In the genomic region with DNA sequence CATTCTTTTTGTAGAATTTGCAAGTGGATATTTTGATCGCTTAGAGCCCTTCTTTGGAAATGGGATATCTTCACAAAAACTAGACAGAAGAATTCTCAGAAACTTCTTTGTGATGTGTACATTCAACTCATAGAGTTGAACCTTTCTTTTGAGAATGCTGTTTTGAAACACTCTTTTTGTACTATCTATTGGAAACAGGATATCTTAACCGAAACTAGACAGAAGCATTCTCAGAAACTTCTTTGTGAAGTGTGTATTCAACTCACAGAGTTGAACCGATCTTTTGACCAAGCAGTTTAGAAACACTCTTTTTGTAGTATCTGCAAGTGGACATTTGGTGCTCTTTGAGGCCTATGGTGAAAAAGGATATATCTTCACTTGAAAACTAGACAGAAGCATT, we compare ENCODE assay signal across 7 cellular contexts.
DNase-seq lines count a peak whose midpoint lies in the region; ATAC-seq and TF ChIP-seq lines count a peak whose summit lies in the region.
"Not testable (repeated sequence)": the region's sequence is repeated elsewhere in the genome, so short reads cannot be mapped to it uniquely, and the experiment has no call there.

No MANE protein-coding gene starts in this region.

- ATAC-seq in CD4-positive, alpha-beta T cell (ENCODE audit: poor library complexity); activated CD4-positive, alpha-beta T cell treated with anti-CD3 and anti-CD28 coated beads for 36 hours; activated CD8-positive, alpha-beta T cell treated with anti-CD3 and anti-CD28 coated beads for 36 hours: not testable (repeated sequence)

- not testable (repeated sequence) for H2AFZ ChIP-seq in MM.1S (ENCODE audit: low read length)

- not testable (repeated sequence) for H3K27ac ChIP-seq in CD4-positive, alpha-beta T cell (ENCODE audit: low read depth, low read length)
- peak overlapping the region; percentile 7; the same call in 1 of the 2 replicates for H3K27ac ChIP-seq in MM.1S (ENCODE audit: low read length)

- H3K4me1 ChIP-seq in MM.1S (ENCODE audit: low read length), result not testable (repeated sequence)

- H3K4me2 ChIP-seq in MM.1S (ENCODE audit: low read depth, low read length), result not testable (repeated sequence)

- not testable (repeated sequence) for H3K79me2 ChIP-seq in MM.1S (ENCODE audit: low read length)

- intact Hi-C loops in CD4-positive, alpha-beta T cell (cut with DNase I, micrococcal nuclease), result not testable (repeated sequence)
- intact Hi-C loops in activated CD4-positive, alpha-beta T cell treated with anti-CD3 and anti-CD28 coated beads for 36 hours (cut with DNase I, micrococcal nuclease), result loop anchor here in 1 of 2 experiments (2.0 kb wide), 1 partner anchor 29 kb away; no protein-coding TSS in a partner anchor
- intact Hi-C loops in activated CD8-positive, alpha-beta T cell treated with anti-CD3 and anti-CD28 coated beads for 36 hours (cut with micrococcal nuclease), result loop anchor here (5.0 kb wide), 1 partner anchor 33 kb away; no protein-coding TSS in a partner anchor
- intact Hi-C loops in activated T-helper 1 cell treated with anti-CD3 and anti-CD28 coated beads, Interleukin-12 subunit alpha, Interleukin-12 subunit beta, Interleukin-2, Interleukin-4 antibody, amounts not matched to agents 30 ng/mL and 10 ng/mL and 1 ng/mL, durations not matched to agents 14 hours and 24 hours and 36 hours (cut with micrococcal nuclease), result loop anchor here (1.0 to 2.0 kb wide), 2 partner anchors 21 to 30 kb away; no protein-coding TSS in a partner anchor

- H3K4me3 Mint-ChIP-seq in CD4-positive, alpha-beta T cell, result peak overlapping the region; percentile 66
- not testable (repeated sequence) for H3K4me3 Mint-ChIP-seq in activated CD4-positive, alpha-beta T cell treated with anti-CD3 and anti-CD28 coated beads for 36 hours; activated CD8-positive, alpha-beta T cell treated with anti-CD3 and anti-CD28 coated beads for 36 hours; activated T-helper 1 cell treated with anti-CD3 and anti-CD28 coated beads, Interleukin-12 subunit alpha, Interleukin-12 subunit beta, Interleukin-2, Interleukin-4 antibody, amounts not matched to agents 30 ng/mL and 10 ng/mL and 1 ng/mL, durations not matched to agents 14 hours and 24 hours and 36 hours; activated naive CD8-positive, alpha-beta T cell treated with anti-CD3 and anti-CD28 coated beads for 36 hours
- H3K4me3 Mint-ChIP-seq in stimulated activated naive CD8-positive, alpha-beta T cell treated with anti-CD3 and anti-CD28 coated beads, Interleukin-15, Interleukin-2, amounts not matched to agents 100 ng/mL and 50 ng/mL, for 24 hours, result peak overlapping the region; percentile 23

- not testable (repeated sequence) for H3K9me3 ChIP-seq in CD4-positive, alpha-beta T cell (ENCODE audit: control insufficient read depth, low read length); MM.1S (replicated peaks; ENCODE audit: insufficient read depth, low read length)

- not testable (repeated sequence) for H3K36me3 Mint-ChIP-seq in CD4-positive, alpha-beta T cell (ENCODE audit: low read depth)
- H3K36me3 Mint-ChIP-seq in activated CD4-positive, alpha-beta T cell treated with anti-CD3 and anti-CD28 coated beads for 36 hours (ENCODE audit: low read depth), result peaks cover 23% of the 10 kb centered on the region
- peaks cover 53% of the 10 kb centered on the region for H3K36me3 Mint-ChIP-seq in activated CD8-positive, alpha-beta T cell treated with anti-CD3 and anti-CD28 coated beads for 36 hours (ENCODE audit: low read depth)
- peaks cover 31% of the 10 kb centered on the region for H3K36me3 Mint-ChIP-seq in activated T-helper 1 cell treated with anti-CD3 and anti-CD28 coated beads, Interleukin-12 subunit alpha, Interleukin-12 subunit beta, Interleukin-2, Interleukin-4 antibody, amounts not matched to agents 30 ng/mL and 10 ng/mL and 1 ng/mL, durations not matched to agents 14 hours and 24 hours and 36 hours (ENCODE audit: low read depth)
- peaks cover 66% of the 10 kb centered on the region for H3K36me3 Mint-ChIP-seq in activated naive CD8-positive, alpha-beta T cell treated with anti-CD3 and anti-CD28 coated beads for 36 hours
- H3K36me3 Mint-ChIP-seq in stimulated activated naive CD8-positive, alpha-beta T cell treated with anti-CD3 and anti-CD28 coated beads, Interleukin-15, Interleukin-2, amounts not matched to agents 100 ng/mL and 50 ng/mL, for 24 hours (ENCODE audit: low read depth), result peaks cover 37% of the 10 kb centered on the region

- H3K27ac Mint-ChIP-seq in CD4-positive, alpha-beta T cell, result peak overlapping the region; percentile 89
- peak overlapping the region; percentile 78 for H3K27ac Mint-ChIP-seq in activated CD4-positive, alpha-beta T cell treated with anti-CD3 and anti-CD28 coated beads for 36 hours
- H3K27ac Mint-ChIP-seq in activated CD8-positive, alpha-beta T cell treated with anti-CD3 and anti-CD28 coated beads for 36 hours, result peak overlapping the region; percentile 82
- H3K27ac Mint-ChIP-seq in activated T-helper 1 cell treated with anti-CD3 and anti-CD28 coated beads, Interleukin-12 subunit alpha, Interleukin-12 subunit beta, Interleukin-2, Interleukin-4 antibody, amounts not matched to agents 30 ng/mL and 10 ng/mL and 1 ng/mL, durations not matched to agents 14 hours and 24 hours and 36 hours, result peak overlapping the region; percentile 59
- H3K27ac Mint-ChIP-seq in activated naive CD8-positive, alpha-beta T cell treated with anti-CD3 and anti-CD28 coated beads for 36 hours, result peak overlapping the region; percentile 77
- peak overlapping the region; percentile 63 for H3K27ac Mint-ChIP-seq in stimulated activated naive CD8-positive, alpha-beta T cell treated with anti-CD3 and anti-CD28 coated beads, Interleukin-15, Interleukin-2, amounts not matched to agents 100 ng/mL and 50 ng/mL, for 24 hours

- H3K9me2 ChIP-seq in MM.1S (replicated peaks; ENCODE audit: insufficient read depth, low read length), result not testable (repeated sequence)

- not testable (repeated sequence) for DNase-seq in CD4-positive, alpha-beta T cell; activated CD4-positive, alpha-beta T cell treated with anti-CD3 and anti-CD28 coated beads for 36 hours; activated CD8-positive, alpha-beta T cell treated with anti-CD3 and anti-CD28 coated beads for 36 hours; activated T-helper 1 cell treated with anti-CD3 and anti-CD28 coated beads, Interleukin-12 subunit alpha, Interleukin-12 subunit beta, Interleukin-2, Interleukin-4 antibody, amounts not matched to agents 30 ng/mL and 10 ng/mL and 1 ng/mL, durations not matched to agents 14 hours and 24 hours and 36 hours (ENCODE audit: low spot score); activated naive CD8-positive, alpha-beta T cell treated with anti-CD3 and anti-CD28 coated beads for 36 hours
- peak; percentile 34 for DNase-seq in MM.1S

- TF ChIP-seq CTCF in CD4-positive, alpha-beta T cell (IDR thresholded peaks at IDR 0.05); MM.1S (IDR thresholded peaks at IDR 0.05; ENCODE audit: low read length); activated CD8-positive, alpha-beta T cell treated with anti-CD3 and anti-CD28 coated beads for 36 hours (IDR thresholded peaks at IDR 0.05): not testable (repeated sequence)

- not testable (repeated sequence) for H3K9ac ChIP-seq in MM.1S (ENCODE audit: low read length)

- not testable (repeated sequence) for H3F3A ChIP-seq in MM.1S (ENCODE audit: insufficient read depth, low read length)

- H3K27me3 Mint-ChIP-seq in CD4-positive, alpha-beta T cell; activated CD4-positive, alpha-beta T cell treated with anti-CD3 and anti-CD28 coated beads for 36 hours; activated CD8-positive, alpha-beta T cell treated with anti-CD3 and anti-CD28 coated beads for 36 hours; activated T-helper 1 cell treated with anti-CD3 and anti-CD28 coated beads, Interleukin-12 subunit alpha, Interleukin-12 subunit beta, Interleukin-2, Interleukin-4 antibody, amounts not matched to agents 30 ng/mL and 10 ng/mL and 1 ng/mL, durations not matched to agents 14 hours and 24 hours and 36 hours (ENCODE audit: insufficient read depth); activated naive CD8-positive, alpha-beta T cell treated with anti-CD3 and anti-CD28 coated beads for 36 hours; stimulated activated naive CD8-positive, alpha-beta T cell treated with anti-CD3 and anti-CD28 coated beads, Interleukin-15, Interleukin-2, amounts not matched to agents 100 ng/mL and 50 ng/mL, for 24 hours: not testable (repeated sequence)

- POLR2A ChIA-PET in CD4-positive, alpha-beta T cell (lab: Charles Lee); activated CD4-positive, alpha-beta T cell treated with anti-CD3 and anti-CD28 coated beads for 36 hours (lab: Charles Lee); activated CD8-positive, alpha-beta T cell treated with anti-CD3 and anti-CD28 coated beads for 36 hours (lab: Charles Lee): not testable (repeated sequence)

- not testable (repeated sequence) for H3K4me3 ChIP-seq in MM.1S (ENCODE audit: low read length)

- H4K20me1 ChIP-seq in MM.1S (ENCODE audit: insufficient read depth, low read length), result not testable (repeated sequence)

- H3K36me3 ChIP-seq in MM.1S (replicated peaks; ENCODE audit: insufficient read depth, low read length), result not testable (repeated sequence)

- CTCF ChIA-PET in CD4-positive, alpha-beta T cell (lab: Charles Lee); activated CD4-positive, alpha-beta T cell treated with anti-CD3 and anti-CD28 coated beads for 36 hours (lab: Charles Lee); activated CD8-positive, alpha-beta T cell treated with anti-CD3 and anti-CD28 coated beads for 36 hours (lab: Charles Lee): not testable (repeated sequence)

- peaks cover 59% of the 10 kb centered on the region for H3K4me1 Mint-ChIP-seq in CD4-positive, alpha-beta T cell (ENCODE audit: low read depth)
- peaks cover 58% of the 10 kb centered on the region for H3K4me1 Mint-ChIP-seq in activated CD4-positive, alpha-beta T cell treated with anti-CD3 and anti-CD28 coated beads for 36 hours
- peaks cover 61% of the 10 kb centered on the region for H3K4me1 Mint-ChIP-seq in activated CD8-positive, alpha-beta T cell treated with anti-CD3 and anti-CD28 coated beads for 36 hours (ENCODE audit: low read depth)
- peaks cover 32% of the 10 kb centered on the region for H3K4me1 Mint-ChIP-seq in activated T-helper 1 cell treated with anti-CD3 and anti-CD28 coated beads, Interleukin-12 subunit alpha, Interleukin-12 subunit beta, Interleukin-2, Interleukin-4 antibody, amounts not matched to agents 30 ng/mL and 10 ng/mL and 1 ng/mL, durations not matched to agents 14 hours and 24 hours and 36 hours (ENCODE audit: low read depth)
- H3K4me1 Mint-ChIP-seq in activated naive CD8-positive, alpha-beta T cell treated with anti-CD3 and anti-CD28 coated beads for 36 hours, result peaks cover 46% of the 10 kb centered on the region
- H3K4me1 Mint-ChIP-seq in stimulated activated naive CD8-positive, alpha-beta T cell treated with anti-CD3 and anti-CD28 coated beads, Interleukin-15, Interleukin-2, amounts not matched to agents 100 ng/mL and 50 ng/mL, for 24 hours (ENCODE audit: low read depth), result peaks cover 70% of the 10 kb centered on the region

- not testable (repeated sequence) for H3K27me3 ChIP-seq in CD4-positive, alpha-beta T cell (ENCODE audit: control insufficient read depth, insufficient read depth, low read length); MM.1S (replicated peaks; ENCODE audit: insufficient read depth, low read length)

- H3K9me3 Mint-ChIP-seq in CD4-positive, alpha-beta T cell; activated CD4-positive, alpha-beta T cell treated with anti-CD3 and anti-CD28 coated beads for 36 hours (ENCODE audit: low read depth); stimulated activated naive CD8-positive, alpha-beta T cell treated with anti-CD3 and anti-CD28 coated beads, Interleukin-15, Interleukin-2, amounts not matched to agents 100 ng/mL and 50 ng/mL, for 24 hours: not testable (repeated sequence)
- peaks cover 29% of the 10 kb centered on the region for H3K9me3 Mint-ChIP-seq in activated CD8-positive, alpha-beta T cell treated with anti-CD3 and anti-CD28 coated beads for 36 hours
- H3K9me3 Mint-ChIP-seq in activated T-helper 1 cell treated with anti-CD3 and anti-CD28 coated beads, Interleukin-12 subunit alpha, Interleukin-12 subunit beta, Interleukin-2, Interleukin-4 antibody, amounts not matched to agents 30 ng/mL and 10 ng/mL and 1 ng/mL, durations not matched to agents 14 hours and 24 hours and 36 hours, result peaks cover 28% of the 10 kb centered on the region
- peaks cover 15% of the 10 kb centered on the region for H3K9me3 Mint-ChIP-seq in activated naive CD8-positive, alpha-beta T cell treated with anti-CD3 and anti-CD28 coated beads for 36 hours
